31 cellular contexts compared by ENCODE assay signal in genomic region chr3:178082508-178082907, GRCh38.
A peak's percentile ranks its signal among the peaks of the same experiment; 100 is the strongest.
DNase-seq lines count a peak whose midpoint lies in the region; ATAC-seq and TF ChIP-seq lines count a peak whose summit lies in the region.
"Had no signal": no experiment of that assay in that cellular context is flagged by ENCODE, and none has a peak within 500 bp of the region (broad histone marks: within the 10 kb centered on the region; RNA-seq: fewer than 3 reads in every experiment).

No MANE protein-coding gene starts in this region.

- no peak overlapping the region for H2AFZ ChIP-seq in neural progenitor cell (replicated peaks)

- peak overlapping the region; percentile 4 for H3K4me2 ChIP-seq in neural progenitor cell

- H3K4me1 ChIP-seq in neural progenitor cell: peaks cover 43% of the 10 kb centered on the region

- H3K9ac ChIP-seq in neural progenitor cell: no peak overlapping the region

- H4K20me1 ChIP-seq in neural progenitor cell (ENCODE audit: low read depth): no peaks in the 10 kb centered on the region

- no TSS peak for BruUV-seq in MCF 10A (replicated peaks; lab: Mats Ljungman, UMichigan)

- POLR2A ChIA-PET in MCF 10A (lab: Yijun Ruan, JAX): interaction anchor here (0.6 kb wide), 1 partner anchor 552 kb away, joined by 3 read pairs; no protein-coding TSS in a partner anchor

- no peak overlapping the region for H3K4me3 ChIP-seq in neural progenitor cell
- H3K4me3 ChIP-seq: MG63, right lobe of liver, stomach, thyroid gland had no signal

- H3K36me3 ChIP-seq in neural progenitor cell: no peaks in the 10 kb centered on the region
- H3K36me3 ChIP-seq: MG63, right lobe of liver, stomach, thyroid gland had no signal

- no peaks in the 10 kb centered on the region for H3K27me3 Mint-ChIP-seq in MCF 10A (ENCODE audit: insufficient read depth, unreplicated experiment)
- H3K27me3 Mint-ChIP-seq in neural progenitor cell (ENCODE audit: insufficient read depth, low read depth): no peaks in the 10 kb centered on the region
- H3K27me3 Mint-ChIP-seq: activated naive CD8-positive, alpha-beta T cell treated with anti-CD3 and anti-CD28 coated beads, Interleukin-2, amount 50 U/mL, for 24 hours; activated T-cell treated with anti-CD3 and anti-CD28 coated beads, Interleukin-2, amount 50 U/mL, for 24 hours had no signal

- H3K9me3 Mint-ChIP-seq in MCF 10A (ENCODE audit: unreplicated experiment) (peaks cover 7% of the 10 kb centered on the region), neural progenitor cell (no peaks in the 10 kb centered on the region)
- H3K9me3 Mint-ChIP-seq: activated naive CD8-positive, alpha-beta T cell treated with anti-CD3 and anti-CD28 coated beads, Interleukin-2, amount 50 U/mL, for 24 hours; activated T-cell treated with anti-CD3 and anti-CD28 coated beads, Interleukin-2, amount 50 U/mL, for 24 hours; central memory CD8-positive, alpha-beta T cell; HFFc6; immature natural killer cell; neural crest cell had no signal

- intact Hi-C loops in MCF 10A (cut with micrococcal nuclease): loop anchor here (10.0 kb wide), 1 partner anchor 242 kb away; no protein-coding TSS in a partner anchor

- H3K36me3 Mint-ChIP-seq in MCF 10A (ENCODE audit: insufficient read depth, unreplicated experiment) (no peaks in the 10 kb centered on the region), neural progenitor cell (no peaks in the 10 kb centered on the region)
- H3K36me3 Mint-ChIP-seq: immature natural killer cell had no signal

- H3K27ac Mint-ChIP-seq in MCF 10A (ENCODE audit: low read depth, unreplicated experiment): no peak overlapping the region
- H3K27ac Mint-ChIP-seq in neural progenitor cell: peak overlapping the region; percentile 88
- H3K27ac Mint-ChIP-seq: activated naive CD8-positive, alpha-beta T cell treated with anti-CD3 and anti-CD28 coated beads, Interleukin-2, amount 50 U/mL, for 24 hours; activated T-cell treated with anti-CD3 and anti-CD28 coated beads, Interleukin-2, amount 50 U/mL, for 24 hours; HFFc6; immature natural killer cell had no signal

- H3K27me3 ChIP-seq in neural progenitor cell: no peaks in the 10 kb centered on the region
- H3K27me3 ChIP-seq: MG63, right lobe of liver, stomach, thyroid gland had no signal

- CTCF ChIA-PET in MCF 10A (lab: Yijun Ruan, JAX): interaction anchor here (0.6 to 0.7 kb wide), 3 partner anchors 238 to 997 kb away, joined by 3 to 4 read pairs (median 3); no protein-coding TSS in a partner anchor

- H3F3A ChIP-seq in neural progenitor cell (ENCODE audit: low read depth): no peaks in the 10 kb centered on the region

- no peak overlapping the region for H3K4me3 Mint-ChIP-seq in MCF 10A (ENCODE audit: unreplicated experiment)
- no peak overlapping the region for H3K4me3 Mint-ChIP-seq in neural progenitor cell
- H3K4me3 Mint-ChIP-seq: activated naive CD8-positive, alpha-beta T cell treated with anti-CD3 and anti-CD28 coated beads, Interleukin-2, amount 50 U/mL, for 24 hours; activated T-cell treated with anti-CD3 and anti-CD28 coated beads, Interleukin-2, amount 50 U/mL, for 24 hours; central memory CD8-positive, alpha-beta T cell; HFFc6; immature natural killer cell; neural crest cell had no signal

- ATAC-seq in esophagus mucosa: peak; percentile 65
- ATAC-seq in HG03159 (IDR thresholded peaks at IDR 0.05; ENCODE audit: unreplicated experiment): no peak
- ATAC-seq in HG03025 (IDR thresholded peaks at IDR 0.05; ENCODE audit: low FRiP score, unreplicated experiment): no peak
- ATAC-seq: activated naive CD8-positive, alpha-beta T cell treated with anti-CD3 and anti-CD28 coated beads, Interleukin-2, amount 50 U/mL, for 24 hours; left cardiac atrium; right lobe of liver had no signal

- H3K4me1 Mint-ChIP-seq in MCF 10A (ENCODE audit: insufficient read depth, unreplicated experiment) (peaks cover 10% of the 10 kb centered on the region), neural progenitor cell (peaks cover 68% of the 10 kb centered on the region)
- H3K4me1 Mint-ChIP-seq: central memory CD8-positive, alpha-beta T cell had no signal

- H3K79me2 ChIP-seq in neural progenitor cell (ENCODE audit: low read depth): no peaks in the 10 kb centered on the region

- H3K9me3 ChIP-seq in neural progenitor cell (ENCODE audit: low read depth): no peaks in the 10 kb centered on the region
- H3K9me3 ChIP-seq: MG63, right lobe of liver, stomach, thyroid gland had no signal

- peak; percentile 34 to 92 for DNase-seq in T47D (ENCODE audit: low read depth in 1 of 2, low spot score in 1 of 2)
- no peak for DNase-seq in MCF 10A (ENCODE audit: unreplicated experiment)
- DNase-seq in neural progenitor cell (ENCODE audit: low spot score): peak; percentile 20
- DNase-seq in HuH-7.5 (ENCODE audit: low spot score): no peak
- DNase-seq in nucleus accumbens (lab: John Stamatoyannopoulos, UW): no peak
- DNase-seq: 8988T; activated gamma-delta T cell; activated naive CD8-positive, alpha-beta T cell treated with anti-CD3 and anti-CD28 coated beads, Interleukin-2, amount 50 U/mL, for 24 hours; activated T-cell treated with anti-CD3 and anti-CD28 coated beads, Interleukin-2, amount 50 U/mL, for 24 hours; dermis blood vessel endothelial cell; DND-41; HFFc6; hypothalamus; immature natural killer cell; KBM-7; left cardiac atrium; MG63; NCI-H1105; NCI-H187; NCI-H2171; right lobe of liver; stimulated activated CD4-positive, alpha-beta T cell treated with anti-CD3 and anti-CD28 coated beads, Interleukin-12 subunit alpha, Interleukin-12 subunit beta, amount 100 ng/mL, for 4 hours; stimulated activated CD4-positive, alpha-beta T cell treated with anti-CD3 and anti-CD28 coated beads, Interleukin-2, amount 100 ng/mL, for 48 hours; stomach; T-helper 1 cell; thyroid gland had no signal

- TF ChIP-seq CTCF in MCF 10A (IDR thresholded peaks at IDR 0.05; ENCODE audit: unreplicated experiment) (no peak), neural progenitor cell (IDR thresholded peaks at IDR 0.05) (no peak)

- in situ Hi-C loops in T47D (cut with HindIII; ENCODE audit: low pct_unique_long_range_greater_than_20kb, low sequenced_read_pairs): no loop called here

- H3K27ac ChIP-seq in neural progenitor cell: no peak overlapping the region
- H3K27ac ChIP-seq: right lobe of liver had no signal

Comparison
In these comparisons a context has a peak if more than half of its experiments do, and no peak if none do; other contexts are left out.
1. DNase-seq: peak in T47D (2 of 2) and neural progenitor cell (single experiment); none in MCF 10A (single experiment), HuH-7.5 (single experiment) and nucleus accumbens (0 of 56).